28 cellular contexts compared by ENCODE assay signal in genomic region chr19:49433240-49433901, GRCh38. TPM values are rescaled to one million over a fixed set of nuclear protein-coding genes. Genes with fewer than 3 reads are reported as not detected.
DNase-seq lines count a peak whose midpoint lies in the region; ATAC-seq and TF ChIP-seq lines count a peak whose summit lies in the region.
"Had no signal": no experiment of that assay in that cellular context is flagged by ENCODE, and none has a peak within 500 bp of the region (broad histone marks: within the 10 kb centered on the region; RNA-seq: fewer than 3 reads in every experiment).

No MANE protein-coding gene starts in this region.

- H3K36me3 Mint-ChIP-seq in activated naive CD8-positive, alpha-beta T cell treated with anti-CD3 and anti-CD28 coated beads, Interleukin-2, amount 10 ng/mL, durations not matched to agents 7 days and 5 days = no peaks in the 10 kb centered on the region
- no peaks in the 10 kb centered on the region for H3K36me3 Mint-ChIP-seq in activated naive CD8-positive, alpha-beta T cell treated with anti-CD3 and anti-CD28 coated beads, Interleukin-2, amount 50 U/mL, for 24 hours (ENCODE audit: low read depth)
- no peaks in the 10 kb centered on the region for H3K36me3 Mint-ChIP-seq in progenitor cell of endocrine pancreas (ENCODE audit: insufficient read depth)

- H3K4me3 Mint-ChIP-seq in activated naive CD8-positive, alpha-beta T cell treated with anti-CD3 and anti-CD28 coated beads, Interleukin-2, amount 10 ng/mL, durations not matched to agents 7 days and 5 days = peak overlapping the region; percentile 57
- H3K4me3 Mint-ChIP-seq in activated naive CD8-positive, alpha-beta T cell treated with anti-CD3 and anti-CD28 coated beads, Interleukin-2, amount 50 U/mL, for 24 hours = no peak overlapping the region
- no peak overlapping the region for H3K4me3 Mint-ChIP-seq in progenitor cell of endocrine pancreas (ENCODE audit: low read depth)
- H3K4me3 Mint-ChIP-seq: activated CD8-positive, alpha-beta T cell treated with anti-CD3 and anti-CD28 coated beads for 36 hours; nephron had no signal

- H3K27me3 Mint-ChIP-seq in activated naive CD8-positive, alpha-beta T cell treated with anti-CD3 and anti-CD28 coated beads, Interleukin-2, amount 10 ng/mL, durations not matched to agents 7 days and 5 days = peaks cover 92% of the 10 kb centered on the region
- peaks cover 94% of the 10 kb centered on the region for H3K27me3 Mint-ChIP-seq in activated naive CD8-positive, alpha-beta T cell treated with anti-CD3 and anti-CD28 coated beads, Interleukin-2, amount 50 U/mL, for 24 hours
- H3K27me3 Mint-ChIP-seq in progenitor cell of endocrine pancreas = peaks cover 88% of the 10 kb centered on the region

- H3K27ac Mint-ChIP-seq in activated naive CD8-positive, alpha-beta T cell treated with anti-CD3 and anti-CD28 coated beads, Interleukin-2, amount 10 ng/mL, durations not matched to agents 7 days and 5 days = peak overlapping the region; percentile 46
- no peak overlapping the region for H3K27ac Mint-ChIP-seq in activated naive CD8-positive, alpha-beta T cell treated with anti-CD3 and anti-CD28 coated beads, Interleukin-2, amount 50 U/mL, for 24 hours
- H3K27ac Mint-ChIP-seq in progenitor cell of endocrine pancreas = no peak overlapping the region
- H3K27ac Mint-ChIP-seq: activated CD8-positive, alpha-beta T cell treated with anti-CD3 and anti-CD28 coated beads for 36 hours; nephron had no signal

- WGBS in HUES64 = 48% methylated on average over 31 of the region's 31 CpGs

- H3K27me3 ChIP-seq in HUES64 (ENCODE audit: insufficient read depth, low read length) (peaks cover 80% of the 10 kb centered on the region), iPS-15b (ENCODE audit: control insufficient read depth, insufficient read depth, low read length) (peaks cover 78% of the 10 kb centered on the region)

- H3K27ac ChIP-seq in HUES64 (ENCODE audit: low read depth, low read length) = no peak overlapping the region
- H3K27ac ChIP-seq: BLaER1 treated with 17β-estradiol and CSF1 and Interleukin-3, amounts not matched to agents 10 nM and 100 nM; ovary; transverse colon had no signal

- H3K9me3 ChIP-seq in HUES64 (ENCODE audit: insufficient read depth, low read depth, low read length) (no peaks in the 10 kb centered on the region), iPS-15b (ENCODE audit: control insufficient read depth, insufficient read depth, low read length) (no peaks in the 10 kb centered on the region)
- H3K9me3 ChIP-seq: ovary, transverse colon had no signal

- peak overlapping the region; percentile 59; the same call in 1 of the 2 replicates for H3K4me3 ChIP-seq in HUES64 (ENCODE audit: low read length)
- H3K4me3 ChIP-seq in iPS-15b (ENCODE audit: low read depth, low read length) = peak overlapping the region; percentile 56
- H3K4me3 ChIP-seq: K562, ovary, transverse colon had no signal

- H3K4me1 Mint-ChIP-seq in activated naive CD8-positive, alpha-beta T cell treated with anti-CD3 and anti-CD28 coated beads, Interleukin-2, amount 10 ng/mL, durations not matched to agents 7 days and 5 days = peaks cover 26% of the 10 kb centered on the region
- peaks cover 32% of the 10 kb centered on the region for H3K4me1 Mint-ChIP-seq in activated naive CD8-positive, alpha-beta T cell treated with anti-CD3 and anti-CD28 coated beads, Interleukin-2, amount 50 U/mL, for 24 hours
- peaks cover 2% of the 10 kb centered on the region for H3K4me1 Mint-ChIP-seq in progenitor cell of endocrine pancreas (ENCODE audit: low read depth)

- no peaks in the 10 kb centered on the region for H3K9me3 Mint-ChIP-seq in activated naive CD8-positive, alpha-beta T cell treated with anti-CD3 and anti-CD28 coated beads, Interleukin-2, amount 10 ng/mL, durations not matched to agents 7 days and 5 days
- H3K9me3 Mint-ChIP-seq in activated naive CD8-positive, alpha-beta T cell treated with anti-CD3 and anti-CD28 coated beads, Interleukin-2, amount 50 U/mL, for 24 hours = no peaks in the 10 kb centered on the region
- no peaks in the 10 kb centered on the region for H3K9me3 Mint-ChIP-seq in progenitor cell of endocrine pancreas (ENCODE audit: low read depth)
- H3K9me3 Mint-ChIP-seq: activated CD8-positive, alpha-beta T cell treated with anti-CD3 and anti-CD28 coated beads for 36 hours had no signal

- H3K9ac ChIP-seq in HUES64 (ENCODE audit: low read depth, low read length) (no peak overlapping the region), iPS-15b (ENCODE audit: low read depth, low read length) (no peak overlapping the region)
- H3K9ac ChIP-seq: BLaER1 treated with 17β-estradiol and CSF1 and Interleukin-3, amounts not matched to agents 10 nM and 100 nM had no signal

- DNase-seq in activated naive CD8-positive, alpha-beta T cell treated with anti-CD3 and anti-CD28 coated beads, Interleukin-2, amount 10 ng/mL, durations not matched to agents 7 days and 5 days = no peak
- DNase-seq in activated naive CD8-positive, alpha-beta T cell treated with anti-CD3 and anti-CD28 coated beads, Interleukin-2, amount 50 U/mL, for 24 hours = no peak
- DNase-seq in progenitor cell of endocrine pancreas (ENCODE audit: low spot score, unreplicated experiment) = no peak
- DNase-seq in T-helper 2 cell = no peak
- DNase-seq in NCI-H2029 treated with DMSO at 0.1 percent for 48 hours (lab: John Stamatoyannopoulos, UW) = no peak
- DNase-seq: activated CD8-positive, alpha-beta T cell treated with anti-CD3 and anti-CD28 coated beads for 36 hours; activated gamma-delta T cell; amygdala; GOT3; midbrain; NCI-H1092 treated with DMSO at 0.1 percent for 48 hours; NCI-H2081; NCI-H226; NCI-H69; ovary; SHP77 treated with DMSO at 0.1 percent for 48 hours; small intestine; transverse colon had no signal

- no peak for ATAC-seq in activated naive CD8-positive, alpha-beta T cell treated with anti-CD3 and anti-CD28 coated beads, Interleukin-2, amount 10 ng/mL, durations not matched to agents 7 days and 5 days (ENCODE audit: low read depth)
- ATAC-seq in activated naive CD8-positive, alpha-beta T cell treated with anti-CD3 and anti-CD28 coated beads, Interleukin-2, amount 50 U/mL, for 24 hours = no peak
- ATAC-seq: activated CD8-positive, alpha-beta T cell treated with anti-CD3 and anti-CD28 coated beads for 36 hours; K562; Panc1 had no signal

- POLR2A ChIA-PET in activated naive CD8-positive, alpha-beta T cell treated with anti-CD3 and anti-CD28 coated beads, Interleukin-2, amount 10 ng/mL, durations not matched to agents 7 days and 5 days (lab: Charles Lee) = interaction anchor here (0.9 to 1.0 kb wide), 3 partner anchors 9 to 17 kb away, joined by 3 to 4 read pairs (median 3); no protein-coding TSS in a partner anchor

- TF ChIP-seq CTCF in progenitor cell of endocrine pancreas (IDR thresholded peaks at IDR 0.05; ENCODE audit: unreplicated experiment) = no peak

- no peaks in the 10 kb centered on the region for H3K36me3 ChIP-seq in HUES64 (ENCODE audit: insufficient read depth, low read length)
- H3K36me3 ChIP-seq in iPS-15b (ENCODE audit: control insufficient read depth, insufficient read depth, low read length) = no peaks in the 10 kb centered on the region
- H3K36me3 ChIP-seq: BLaER1 treated with 17β-estradiol and CSF1 and Interleukin-3, amounts not matched to agents 10 nM and 100 nM; ovary; transverse colon had no signal

- peaks cover 6% of the 10 kb centered on the region; the same call in 1 of the 2 replicates for H3K4me1 ChIP-seq in HUES64 (ENCODE audit: insufficient read depth, low read length)
- H3K4me1 ChIP-seq in iPS-15b (ENCODE audit: control insufficient read depth, insufficient read depth, low read length) = peaks cover 8% of the 10 kb centered on the region

RNA-seq across cellular contexts. Expression of gene SLC17A7, which starts 8.0 kb away (rescaled TPM):
- total RNA-seq in activated naive CD8-positive, alpha-beta T cell treated with anti-CD3 and anti-CD28 coated beads, Interleukin-2, amount 10 ng/mL, durations not matched to agents 7 days and 5 days = under 1 TPM; 0.14 to 0.25 TPM
- 0.85 TPM for polyA plus RNA-seq in HUES64 (2013, experiment 1 of 2)
- polyA plus RNA-seq in HUES64 (2013, experiment 2 of 2) = 1.3 TPM
- 0.29 TPM in 2 replicates for total RNA-seq in progenitor cell of endocrine pancreas
- total RNA-seq: glomerular endothelial cell, kidney epithelial cell, M059J had no signal

RNA-seq across cellular contexts. Expression of gene GFY, which starts 8.2 kb away (rescaled TPM):
- total RNA-seq in activated naive CD8-positive, alpha-beta T cell treated with anti-CD3 and anti-CD28 coated beads, Interleukin-2, amount 10 ng/mL, durations not matched to agents 7 days and 5 days = not detected
- 0.35 TPM for polyA plus RNA-seq in HUES64 (2013, experiment 1 of 2)
- polyA plus RNA-seq in HUES64 (2013, experiment 2 of 2) = 1.3 TPM
- total RNA-seq in progenitor cell of endocrine pancreas = not detected in 2 replicates
- total RNA-seq: activated CD8-positive, alpha-beta T cell treated with anti-CD3 and anti-CD28 coated beads for 36 hours; glomerular endothelial cell; kidney epithelial cell; lower leg skin; M059J; ovary; transverse colon had no signal
- polyA plus RNA-seq: ovary, small intestine had no signal

RNA-seq across cellular contexts. Expression of gene PTH2, which starts 10.1 kb away (rescaled TPM):
- total RNA-seq in activated naive CD8-positive, alpha-beta T cell treated with anti-CD3 and anti-CD28 coated beads, Interleukin-2, amount 10 ng/mL, durations not matched to agents 7 days and 5 days = not detected
- polyA plus RNA-seq in HUES64 (2013, experiment 1 of 2) = not detected
- polyA plus RNA-seq in HUES64 (2013, experiment 2 of 2) = not detected
- not detected in 2 replicates for total RNA-seq in progenitor cell of endocrine pancreas
- total RNA-seq: activated CD8-positive, alpha-beta T cell treated with anti-CD3 and anti-CD28 coated beads for 36 hours; glomerular endothelial cell; kidney epithelial cell; lower leg skin; M059J; ovary; transverse colon had no signal
- polyA plus RNA-seq: K562, ovary, small intestine had no signal

RNA-seq across cellular contexts. Expression of gene PIH1D1, which starts 18.2 kb away (rescaled TPM):
- 100 to 1,000 TPM; 143 to 148 TPM for total RNA-seq in activated naive CD8-positive, alpha-beta T cell treated with anti-CD3 and anti-CD28 coated beads, Interleukin-2, amount 10 ng/mL, durations not matched to agents 7 days and 5 days
- 103 TPM for polyA plus RNA-seq in HUES64 (2013, experiment 1 of 2)
- polyA plus RNA-seq in HUES64 (2013, experiment 2 of 2) = 110 TPM
- total RNA-seq in progenitor cell of endocrine pancreas = 125 TPM in 2 replicates

RNA-seq across cellular contexts. Expression of gene ALDH16A1, which starts 19.7 kb away (rescaled TPM):
- 10 to 100 TPM; 41.8 to 42.9 TPM for total RNA-seq in activated naive CD8-positive, alpha-beta T cell treated with anti-CD3 and anti-CD28 coated beads, Interleukin-2, amount 10 ng/mL, durations not matched to agents 7 days and 5 days
- 43.5 TPM for polyA plus RNA-seq in HUES64 (2013, experiment 1 of 2)
- 25.8 TPM for polyA plus RNA-seq in HUES64 (2013, experiment 2 of 2)
- 44.2 and 46.0 TPM in 2 replicates for total RNA-seq in progenitor cell of endocrine pancreas
